In genomic region chr17:38870259-38871165, GRCh38 we compare ENCODE assay signal across 8 cellular contexts. TPM values are rescaled to one million over a fixed set of nuclear protein-coding genes. Genes with fewer than 3 reads are reported as not detected.
DNase-seq lines count a peak whose midpoint lies in the region; ATAC-seq and TF ChIP-seq lines count a peak whose summit lies in the region.

No MANE protein-coding gene starts in this region.

- H3K9me3 ChIP-seq in cardiac muscle cell (ENCODE audit: low read depth): no peaks in the 10 kb centered on the region
- H3K9me3 ChIP-seq in aorta (ENCODE audit: control insufficient read depth, low read length): no peaks in the 10 kb centered on the region

- H3K4me3 ChIP-seq in cardiac muscle cell (peak overlapping the region; percentile 66), aorta (ENCODE audit: low read length in 2 of 2) (peak overlapping the region; percentile 59 to 77)

- H3K36me3 ChIP-seq in cardiac muscle cell (no peaks in the 10 kb centered on the region), aorta (ENCODE audit: control insufficient read depth in 1 of 2, insufficient read depth in 2 of 2, low read length in 1 of 2) (no peaks in the 10 kb centered on the region)

- H3K27ac Mint-ChIP-seq in activated naive CD8-positive, alpha-beta T cell: peak overlapping the region; percentile 94

- TF ChIP-seq CTCF in cardiac muscle cell (IDR thresholded peaks at IDR 0.05; ENCODE audit: low read depth, low read length): no peak

- no peaks in the 10 kb centered on the region for H3K27me3 ChIP-seq in cardiac muscle cell
- no peaks in the 10 kb centered on the region for H3K27me3 ChIP-seq in aorta (ENCODE audit: control insufficient read depth in 1 of 2, insufficient read depth in 2 of 2, low read length in 1 of 2)

- H3K27ac ChIP-seq in cardiac muscle cell (peak overlapping the region; percentile 82), aorta (ENCODE audit: low read depth in 1 of 2, low read length in 2 of 2) (peak overlapping the region in 1 of 2 donors; percentile 32)

- H3K4me3 Mint-ChIP-seq in activated naive CD8-positive, alpha-beta T cell: peak overlapping the region; percentile 94

- H3K27me3 Mint-ChIP-seq in activated naive CD8-positive, alpha-beta T cell: peaks cover 1% of the 10 kb centered on the region

- WGBS in aorta, 2 donors: 0 to 1% methylated on average over 34 to 56 of the region's 56 CpGs

- no peaks in the 10 kb centered on the region for H3K9me3 Mint-ChIP-seq in activated naive CD8-positive, alpha-beta T cell (ENCODE audit: low read depth)

- ATAC-seq in HG03439 (IDR thresholded peaks at IDR 0.05; ENCODE audit: unreplicated experiment) (peak; percentile 16), SK-N-SH treated with all-trans-retinoic acid at 6 μM for 48 hours (peak; percentile 59), aorta (ENCODE audit: low FRiP score) (peak; percentile 78), GM21526 (IDR thresholded peaks at IDR 0.05; ENCODE audit: low FRiP score, unreplicated experiment) (no peak)

- intact Hi-C loops in posterior cingulate gyrus (cut with DNase I): loop anchor here (5.0 kb wide), 1 partner anchor 282 kb away; the partner anchor contains the start of gene PLXDC1
- intact Hi-C loops in aorta (cut with DNase I): loop anchor here in 1 of 2 donors (10.0 kb wide), 1 partner anchor 284 kb away; the partner anchor contains the start of gene PLXDC1

- peak; percentile 21 for DNase-seq in GF-D8 (lab: John Stamatoyannopoulos, UW)
- DNase-seq in cardiac muscle cell (ENCODE audit: low read depth in 1 of 2, low spot score in 1 of 2): peak; percentile 65 to 67
- DNase-seq in posterior cingulate gyrus: peak in 9 of 10 donors; percentile 53 to 94 (median 56)
- peak; percentile 88 to 90 for DNase-seq in aorta

- peaks cover 59% of the 10 kb centered on the region for H3K4me1 Mint-ChIP-seq in activated naive CD8-positive, alpha-beta T cell (ENCODE audit: low read depth)

- H3K36me3 Mint-ChIP-seq in activated naive CD8-positive, alpha-beta T cell: no peaks in the 10 kb centered on the region

- H3K4me1 ChIP-seq in cardiac muscle cell (ENCODE audit: low read depth) (peaks cover 29% of the 10 kb centered on the region), aorta (ENCODE audit: control insufficient read depth in 1 of 2, insufficient read depth in 2 of 2, low read length in 2 of 2) (peaks cover 0 to 5% of the 10 kb centered on the region in 2 donors)

TF ChIP-seq in SK-N-SH treated with all-trans-retinoic acid at 6 μM for 48 hours, 23 proteins besides CTCF, POLR2A, EP300 and RAD21 (continues in another document):
- TF ChIP-seq GLIS3 (CRISPR knock-in tag; IDR thresholded peaks at IDR 0.05) (no peak), BACH2 (CRISPR knock-in tag; IDR thresholded peaks at IDR 0.05; ENCODE audit: borderline replicate concordance) (no peak), CSRNP3 (CRISPR knock-in tag; IDR thresholded peaks at IDR 0.05) (no peak), RARB (CRISPR knock-in tag; IDR thresholded peaks at IDR 0.05) (no peak), CREB5 (CRISPR knock-in tag; IDR thresholded peaks at IDR 0.05; ENCODE audit: low read depth) (no peak), PATZ1 (CRISPR knock-in tag; IDR thresholded peaks at IDR 0.05; ENCODE audit: borderline replicate concordance) (no peak), ZNF565 (CRISPR knock-in tag; conservative IDR thresholded peaks at IDR 0.05; ENCODE audit: low read depth) (no peak), PPARA (CRISPR knock-in tag; IDR thresholded peaks at IDR 0.05; ENCODE audit: borderline replicate concordance) (no peak), TOX (CRISPR knock-in tag; IDR thresholded peaks at IDR 0.05; ENCODE audit: borderline replicate concordance) (no peak), ISL1 (CRISPR knock-in tag; IDR thresholded peaks at IDR 0.05) (no peak), ESRRG (CRISPR knock-in tag; IDR thresholded peaks at IDR 0.05) (no peak), TCF4 (CRISPR knock-in tag; IDR thresholded peaks at IDR 0.05; ENCODE audit: borderline replicate concordance) (no peak), OSR1 (CRISPR knock-in tag; IDR thresholded peaks at IDR 0.05) (no peak), POU6F1 (CRISPR knock-in tag; IDR thresholded peaks at IDR 0.05; ENCODE audit: borderline replicate concordance, low read depth) (no peak), ZFP30 (CRISPR knock-in tag; IDR thresholded peaks at IDR 0.05) (no peak)

RNA-seq across cellular contexts. Expression of gene LASP1, which starts 0.7 kb away (rescaled TPM):
- 46.0 and 51.2 TPM in 2 replicates for total RNA-seq in cardiac muscle cell
- 28.1 and 38.0 TPM in 2 replicates for polyA plus RNA-seq in cardiac muscle cell
- total RNA-seq in aorta: 100 to 1,000 TPM; 136 to 169 TPM
- polyA plus RNA-seq in aorta: 10 to 100 TPM; 68.5 to 78.9 TPM

RNA-seq across cellular contexts. Expression of gene RPL23, which starts 17.0 kb away (rescaled TPM):
- 2,451 and 2,692 TPM in 2 replicates for total RNA-seq in cardiac muscle cell
- polyA plus RNA-seq in cardiac muscle cell: 567 and 626 TPM in 2 replicates
- 1,000 to 10,000 TPM; 1,147 to 1,150 TPM for total RNA-seq in aorta
- polyA plus RNA-seq in aorta: 1,000 to 10,000 TPM; 2,973 to 5,274 TPM

RNA-seq across cellular contexts. Expression of gene CWC25, which starts 45.4 kb away (rescaled TPM):
- total RNA-seq in cardiac muscle cell (6.4 and 14.6 TPM in 2 replicates), aorta (10 to 100 TPM; 19.0 to 23.9 TPM)
- polyA plus RNA-seq in cardiac muscle cell (9.4 and 19.9 TPM in 2 replicates), aorta (10 to 100 TPM in 1 of 2 donors, 1 to 10 TPM in 1; 7.1 to 32.7 TPM)

Comparison
In these comparisons a context has a peak if more than half of its experiments do, and no peak if none do; other contexts are left out.
1. DNase-seq: peak in every context shown above with its lines; median percentile 89 in aorta; 66 in cardiac muscle cell; 56 in posterior cingulate gyrus; 21 in GF-D8.